In genomic region chr2:9951272-9951521, GRCh38 we compare ENCODE assay signal across 8 cellular contexts. TPM values are rescaled to one million over a fixed set of nuclear protein-coding genes. Genes with fewer than 3 reads are reported as not detected.
DNase-seq lines count a peak whose midpoint lies in the region; ATAC-seq and TF ChIP-seq lines count a peak whose summit lies in the region.

No MANE protein-coding gene starts in this region.

- in situ Hi-C loops in transverse colon (cut with MboI; ENCODE audit: low pct_ligation_motif_present in 1 of 4, low pct_unique_long_range_greater_than_20kb in 1 of 4, low sequenced_read_pairs in 3 of 4): no loop called here
- in situ Hi-C loops in GM13977 (cut with MboI; ENCODE audit: low pct_unique_long_range_greater_than_20kb, low sequenced_read_pairs, unreplicated experiment): no loop called here
- in situ Hi-C loops in KBM-7 (cut with MboI; ENCODE audit: low pct_unique_long_range_greater_than_20kb, low sequenced_read_pairs): no loop called here

- H3K9me3 ChIP-seq in adrenal gland (replicated peaks in 1 of 3) (no peaks in the 10 kb centered on the region), transverse colon (no peaks in the 10 kb centered on the region)

- no peak for ATAC-seq in GM18873 (IDR thresholded peaks at IDR 0.05; ENCODE audit: low FRiP score, unreplicated experiment)

- H3K4me3 ChIP-seq in adrenal gland: peak overlapping the region in 3 of 4 donors; percentile 37 to 89 (median 73)
- H3K4me3 ChIP-seq in lower leg skin (ENCODE audit: low read depth, poor library complexity, severe bottlenecking): peak overlapping the region; percentile 45
- H3K4me3 ChIP-seq in transverse colon: peak overlapping the region; percentile 47 to 81 (median 76)

- WGBS in adrenal gland, 4 donors: 0 to 1% (median 1%) methylated on average over 8 to 45 of the region's 47 CpGs; no CpG with 5 or more reads in 1 of the 4 donors
- 0% methylated on average over 3 of the region's 47 CpGs; no CpG with 5 or more reads in 1 of the 2 donors for WGBS in lower leg skin, 2 donors
- WGBS in transverse colon (ENCODE audit: low coverage in 1 of 2), 2 donors: no CpG with 5 or more reads among the region's 47 CpGs

- H3K36me3 ChIP-seq in adrenal gland (replicated peaks in 1 of 2) (no peaks in the 10 kb centered on the region), transverse colon (no peaks in the 10 kb centered on the region)

- peaks cover 2% of the 10 kb centered on the region for H3K4me1 Mint-ChIP-seq in activated naive CD4-positive, alpha-beta T cell treated with anti-CD3 and anti-CD28 coated beads for 36 hours (ENCODE audit: low read depth)

- intact Hi-C loops in activated naive CD4-positive, alpha-beta T cell treated with anti-CD3 and anti-CD28 coated beads for 36 hours (cut with micrococcal nuclease): loop anchor here (1.0 to 10.0 kb wide), 6 partner anchors 26 to 498 kb away; partner anchors contain the start of gene TAF1B
- intact Hi-C loops in adrenal gland (cut with DNase I) (loop anchor here in 1 of 2 donors (5.0 kb wide), 1 partner anchor 139 kb away; no protein-coding TSS in a partner anchor), lower leg skin (cut with DNase I; ENCODE audit: low total_unique reads) (no loop called here), transverse colon (cut with DNase I; ENCODE audit: low total_unique reads) (no loop called here)

- peaks cover 32% of the 10 kb centered on the region for H3K27me3 Mint-ChIP-seq in activated naive CD4-positive, alpha-beta T cell treated with anti-CD3 and anti-CD28 coated beads for 36 hours (ENCODE audit: low read depth)

- CTCF ChIA-PET in activated naive CD4-positive, alpha-beta T cell treated with anti-CD3 and anti-CD28 coated beads for 36 hours (lab: Charles Lee): no interaction called here

- H3K27ac Mint-ChIP-seq in activated naive CD4-positive, alpha-beta T cell treated with anti-CD3 and anti-CD28 coated beads for 36 hours: no peak overlapping the region

- DNase-seq in activated naive CD4-positive, alpha-beta T cell treated with anti-CD3 and anti-CD28 coated beads for 36 hours: no peak
- no peak for DNase-seq in activated naive CD4-positive, alpha-beta T cell treated with Interleukin-2 at 50 U/mL for 16 hours
- DNase-seq in adrenal gland: no peak
- DNase-seq in lower leg skin (ENCODE audit: low spot score in 2 of 2): peak in 1 of 2 donors; percentile 90
- DNase-seq in transverse colon: no peak
- DNase-seq in GM13977 (ENCODE audit: low spot score): no peak
- DNase-seq in KBM-7: no peak

- H3K9me3 Mint-ChIP-seq in activated naive CD4-positive, alpha-beta T cell treated with anti-CD3 and anti-CD28 coated beads for 36 hours: no peaks in the 10 kb centered on the region

- no peak for TF ChIP-seq POLR2A in adrenal gland (IDR thresholded peaks at IDR 0.05)
- no peak for TF ChIP-seq POLR2A in lower leg skin (IDR thresholded peaks at IDR 0.05)
- no peak for TF ChIP-seq POLR2A in transverse colon (IDR thresholded peaks at IDR 0.05)

- no peak for TF ChIP-seq EP300 in transverse colon (IDR thresholded peaks at IDR 0.05; ENCODE audit: low read depth)

- H3K27me3 ChIP-seq in adrenal gland (no peaks in the 10 kb centered on the region), transverse colon (peaks cover 56% of the 10 kb centered on the region)

- peak overlapping the region; percentile 75 for H3K4me3 Mint-ChIP-seq in activated naive CD4-positive, alpha-beta T cell treated with anti-CD3 and anti-CD28 coated beads for 36 hours

- H3K36me3 Mint-ChIP-seq in activated naive CD4-positive, alpha-beta T cell treated with anti-CD3 and anti-CD28 coated beads for 36 hours (ENCODE audit: low read depth): no peaks in the 10 kb centered on the region

- H3K4me1 ChIP-seq in adrenal gland (replicated peaks in 1 of 2) (peaks cover 0 to 25% of the 10 kb centered on the region in 2 donors), transverse colon (peaks cover 0 to 25% (median 18%) of the 10 kb centered on the region in 4 donors)

- no peak for TF ChIP-seq CTCF in adrenal gland (IDR thresholded peaks at IDR 0.05)
- no peak for TF ChIP-seq CTCF in lower leg skin (IDR thresholded peaks at IDR 0.05)
- TF ChIP-seq CTCF in transverse colon (IDR thresholded peaks at IDR 0.05): no peak
- TF ChIP-seq CTCF in GM13977 (IDR thresholded peaks at IDR 0.05; ENCODE audit: extremely low read depth, insufficient read depth, missing control alignments): no peak

- H3K27ac ChIP-seq in adrenal gland (peak overlapping the region in 3 of 5 donors; percentile 47 to 84 (median 72)), transverse colon (peak overlapping the region; percentile 44 to 67 (median 61))

RNA-seq across cellular contexts. Expression of gene GRHL1, which starts 0.3 kb away (rescaled TPM):
- total RNA-seq in activated naive CD4-positive, alpha-beta T cell treated with anti-CD3 and anti-CD28 coated beads for 36 hours: under 1 TPM; 0.69 to 0.79 TPM
- total RNA-seq in adrenal gland (1 to 10 TPM in 5 of 8 donors, under 1 TPM in 2, not detected in 1; 0.57 to 2.6 (median 1.3) TPM), lower leg skin (100 to 1,000 TPM; 104 to 134 (median 115) TPM), transverse colon (10 to 100 TPM in 1 of 4 donors, 1 to 10 TPM in 1, under 1 TPM in 1, not detected in 1; 0.55 to 24.7 (median 1.3) TPM)
- polyA plus RNA-seq in adrenal gland: 1 to 10 TPM in 2 of 3 donors, under 1 TPM in 1; 0.98 to 1.2 (median 1.1) TPM

Comparison
In these comparisons a context has a peak if more than half of its experiments do, and no peak if none do; other contexts are left out.
1. RNA of gene GRHL1, which starts 0.3 kb away (total RNA-seq): 104 to 134 TPM in lower leg skin; 0.57 to 2.6 TPM in adrenal gland, 0.55 to 24.7 TPM in transverse colon and 0.69 to 0.79 TPM in activated naive CD4-positive, alpha-beta T cell treated with anti-CD3 and anti-CD28 coated beads for 36 hours; every median in the first group is over 4 times any median in the second.
2. Peak in every context shown above with its lines, with median percentiles within 50 percentile points of each other: H3K4me3 ChIP-seq.